In genomic region chr13:52048516-52048915, GRCh38 we compare ENCODE assay signal across 19 cellular contexts.
"Had no signal": no experiment of that assay in that cellular context is flagged by ENCODE, and none has a peak within 500 bp of the region (broad histone marks: within the 10 kb centered on the region; RNA-seq: fewer than 3 reads in every experiment).

No MANE protein-coding gene starts in this region.

- H3K4me3 ChIP-seq: breast epithelium, lower lobe of right lung, neural progenitor cell, pancreas, spleen, upper lobe of left lung had no signal

- H3K9me3 ChIP-seq: lower lobe of right lung, pancreas, upper lobe of left lung had no signal

- H3K27ac ChIP-seq: breast epithelium, lower lobe of right lung, neural progenitor cell, pancreas, spleen, upper lobe of left lung had no signal

- DNase-seq: activated B cell treated with CpG ODN at 0.5 μM for 24 hours; activated CD4-positive, alpha-beta T cell treated with anti-CD3 and anti-CD28 coated beads for 48 hours; activated CD8-positive, alpha-beta memory T cell treated with anti-CD3 and anti-CD28 coated beads, Interleukin-2, amount 50 U/mL, for 4 hours; activated CD8-positive, alpha-beta T cell treated with anti-CD3 and anti-CD28 coated beads, Interleukin-2, amount 10 ng/mL, durations not matched to agents 7 days and 5 days; activated effector memory CD4-positive, alpha-beta T cell treated with anti-CD3 and anti-CD28 coated beads, Interleukin-2, amount 50 U/mL, for 16 hours; activated T-cell treated with anti-CD3 and anti-CD28 coated beads, Interleukin-2, amount 50 U/mL, for 48 hours; foreskin melanocyte; head of caudate nucleus; left colon; lower lobe of right lung; naive B cell; pancreas; spleen; stimulated activated naive CD8-positive, alpha-beta T cell treated with anti-CD3 and anti-CD28 coated beads, Interleukin-15, amount 100 ng/mL, for 72 hours; SW 1271; upper lobe of left lung had no signal

- H2AFZ ChIP-seq: neural progenitor cell had no signal

- H3K4me2 ChIP-seq: neural progenitor cell had no signal

- H3K4me3 Mint-ChIP-seq: activated B cell treated with CpG ODN at 0.5 μM for 24 hours; activated CD8-positive, alpha-beta T cell treated with anti-CD3 and anti-CD28 coated beads, Interleukin-2, amount 10 ng/mL, durations not matched to agents 7 days and 5 days; activated naive CD4-positive, alpha-beta T cell treated with anti-CD3 and anti-CD28 coated beads, Interleukin-2, amount 50 U/mL, for 24 hours; naive B cell; neural progenitor cell; stimulated activated naive CD8-positive, alpha-beta T cell treated with anti-CD3 and anti-CD28 coated beads, Interleukin-15, amount 100 ng/mL, for 72 hours had no signal

- H3K9ac ChIP-seq: neural progenitor cell had no signal

- H3K27ac Mint-ChIP-seq: activated B cell treated with CpG ODN at 0.5 μM for 24 hours; activated CD8-positive, alpha-beta T cell treated with anti-CD3 and anti-CD28 coated beads, Interleukin-2, amount 10 ng/mL, durations not matched to agents 7 days and 5 days; activated naive CD4-positive, alpha-beta T cell treated with anti-CD3 and anti-CD28 coated beads, Interleukin-2, amount 50 U/mL, for 24 hours; neural progenitor cell; stimulated activated naive CD8-positive, alpha-beta T cell treated with anti-CD3 and anti-CD28 coated beads, Interleukin-15, amount 100 ng/mL, for 72 hours had no signal

- H3K27me3 Mint-ChIP-seq: naive B cell; stimulated activated naive CD8-positive, alpha-beta T cell treated with anti-CD3 and anti-CD28 coated beads, Interleukin-15, amount 100 ng/mL, for 72 hours had no signal

- H3K4me1 Mint-ChIP-seq: activated B cell treated with CpG ODN at 0.5 μM for 24 hours; activated naive CD4-positive, alpha-beta T cell treated with anti-CD3 and anti-CD28 coated beads, Interleukin-2, amount 50 U/mL, for 24 hours; naive B cell; neural progenitor cell; stimulated activated naive CD8-positive, alpha-beta T cell treated with anti-CD3 and anti-CD28 coated beads, Interleukin-15, amount 100 ng/mL, for 72 hours had no signal

- H3K27me3 ChIP-seq: breast epithelium, neural progenitor cell, pancreas, spleen, upper lobe of left lung had no signal

- H3K4me1 ChIP-seq: breast epithelium, lower lobe of right lung, neural progenitor cell, pancreas, spleen, upper lobe of left lung had no signal

- H3K36me3 ChIP-seq: breast epithelium, lower lobe of right lung, neural progenitor cell, pancreas, spleen, upper lobe of left lung had no signal
